In genomic region chr3:117026401-117026800, GRCh38 we compare ENCODE assay signal across 28 cellular contexts.
"Had no signal": no experiment of that assay in that cellular context is flagged by ENCODE, and none has a peak within 500 bp of the region (broad histone marks: within the 10 kb centered on the region; RNA-seq: fewer than 3 reads in every experiment).

No MANE protein-coding gene starts in this region.

- H3K36me3 ChIP-seq: stomach, suprapubic skin, thoracic aorta, thyroid gland, tibial artery, tibial nerve, transverse colon, upper lobe of left lung, upper lobe of right lung, uterus, vagina had no signal

- H3K27me3 Mint-ChIP-seq: stimulated activated naive B cell treated with anti-CD40 and anti-IgM and Interleukin-4, amounts not matched to agents 10 μg/mL and 1 μg/mL and 100 μg/mL, for 72 hours; stimulated activated naive CD8-positive, alpha-beta T cell treated with anti-CD3 and anti-CD28 coated beads, Interleukin-15, amount 100 ng/mL, for 72 hours; stimulated activated naive CD8-positive, alpha-beta T cell treated with anti-CD3 and anti-CD28 coated beads, Interleukin-15, Interleukin-2, amounts not matched to agents 100 ng/mL and 50 ng/mL, for 24 hours; type B pancreatic cell had no signal

- H3K4me3 ChIP-seq: stomach, suprapubic skin, thoracic aorta, thyroid gland, tibial artery, tibial nerve, transverse colon, upper lobe of left lung, upper lobe of right lung, uterus, vagina had no signal

- H3K9me3 ChIP-seq: stomach, suprapubic skin, testis, thoracic aorta, thyroid gland, tibial artery, tibial nerve, transverse colon, upper lobe of left lung, upper lobe of right lung, uterus, vagina had no signal

- H3K36me3 Mint-ChIP-seq: stimulated activated effector memory CD8-positive, alpha-beta T cell treated with anti-CD3 and anti-CD28 coated beads, Interleukin-12 subunit alpha, Interleukin-12 subunit beta, amount 100 ng/mL, for 72 hours; stimulated activated memory B cell treated with anti-CD40 and anti-IgM and Interleukin-4, amounts not matched to agents 10 μg/mL and 1 μg/mL and 100 μg/mL, for 72 hours; stimulated activated naive B cell treated with anti-CD40 and anti-IgM and Interleukin-4, amounts not matched to agents 10 μg/mL and 1 μg/mL and 100 μg/mL, for 72 hours; type B pancreatic cell had no signal

- H3K27me3 ChIP-seq: stomach, suprapubic skin, testis, thyroid gland, tibial artery, tibial nerve, transverse colon, upper lobe of left lung, upper lobe of right lung, uterus, vagina had no signal

- ATAC-seq: stimulated activated effector memory CD8-positive, alpha-beta T cell treated with anti-CD3 and anti-CD28 coated beads, Interleukin-12 subunit alpha, Interleukin-12 subunit beta, amount 100 ng/mL, for 72 hours; stimulated activated memory B cell treated with anti-CD40 and anti-IgM and Interleukin-4, amounts not matched to agents 10 μg/mL and 1 μg/mL and 100 μg/mL, for 72 hours; stimulated activated naive B cell treated with anti-CD40 and anti-IgM and Interleukin-4, amounts not matched to agents 10 μg/mL and 1 μg/mL and 100 μg/mL, for 72 hours; stimulated activated naive CD8-positive, alpha-beta T cell treated with anti-CD3 and anti-CD28 coated beads, Interleukin-15, amount 100 ng/mL, for 72 hours; stimulated activated naive CD8-positive, alpha-beta T cell treated with anti-CD3 and anti-CD28 coated beads, Interleukin-15, Interleukin-2, amounts not matched to agents 100 U/mL and 50 U/mL, for 24 hours; upper lobe of right lung had no signal

- H3K4me1 Mint-ChIP-seq: stimulated activated effector memory CD8-positive, alpha-beta T cell treated with anti-CD3 and anti-CD28 coated beads, Interleukin-12 subunit alpha, Interleukin-12 subunit beta, amount 100 ng/mL, for 72 hours; stimulated activated memory B cell treated with anti-CD40 and anti-IgM and Interleukin-4, amounts not matched to agents 10 μg/mL and 1 μg/mL and 100 μg/mL, for 72 hours; stimulated activated naive B cell treated with anti-CD40 and anti-IgM and Interleukin-4, amounts not matched to agents 10 μg/mL and 1 μg/mL and 100 μg/mL, for 72 hours; stimulated activated naive CD8-positive, alpha-beta T cell treated with anti-CD3 and anti-CD28 coated beads, Interleukin-15, amount 100 ng/mL, for 72 hours had no signal

- DNase-seq: stimulated activated CD4-positive, alpha-beta T cell treated with anti-CD3 and anti-CD28 coated beads, Interleukin-2, amount 100 ng/mL, for 48 hours; stimulated activated CD4-positive, alpha-beta T cell treated with anti-CD3 and anti-CD28 coated beads, Interleukin-4, amount 100 ng/mL, for 1 hour; stimulated activated CD4-positive, alpha-beta T cell treated with anti-CD3 and anti-CD28 coated beads, Interleukin-4, amount 100 ng/mL, for 24 hours; stimulated activated CD4-positive, alpha-beta T cell treated with anti-CD3 and anti-CD28 coated beads, Interleukin-4, amount 100 ng/mL, for 4 hours; stimulated activated CD8-positive, alpha-beta memory T cell treated with anti-CD3 and anti-CD28 coated beads, Interleukin-4, amount 100 ng/mL, for 48 hours; stimulated activated naive B cell treated with anti-CD40 and anti-IgM and Interleukin-4, amounts not matched to agents 10 μg/mL and 1 μg/mL and 100 μg/mL, for 72 hours; stimulated activated naive CD4-positive, alpha-beta T cell; stimulated activated naive CD4-positive, alpha-beta T cell treated with Interleukin-2 at 50 U/mL for 16 hours; stimulated activated naive CD8-positive, alpha-beta T cell treated with anti-CD3 and anti-CD28 coated beads, Interleukin-15, amount 100 ng/mL, for 72 hours; stimulated activated naive CD8-positive, alpha-beta T cell treated with anti-CD3 and anti-CD28 coated beads, Interleukin-15, Interleukin-2, amounts not matched to agents 100 U/mL and 50 U/mL, for 24 hours; stomach; substantia nigra; testis; thyroid gland; tibial artery; transverse colon; trophoblast cell; upper lobe of right lung; uterus had no signal

- H3K27ac ChIP-seq: stomach, suprapubic skin, testis, thoracic aorta, thyroid gland, tibial artery, tibial nerve, transverse colon, upper lobe of left lung, upper lobe of right lung, uterus, vagina had no signal

- H3K4me3 Mint-ChIP-seq: stimulated activated effector memory CD8-positive, alpha-beta T cell treated with anti-CD3 and anti-CD28 coated beads, Interleukin-12 subunit alpha, Interleukin-12 subunit beta, amount 100 ng/mL, for 72 hours; stimulated activated memory B cell treated with anti-CD40 and anti-IgM and Interleukin-4, amounts not matched to agents 10 μg/mL and 1 μg/mL and 100 μg/mL, for 72 hours; stimulated activated naive B cell treated with anti-CD40 and anti-IgM and Interleukin-4, amounts not matched to agents 10 μg/mL and 1 μg/mL and 100 μg/mL, for 72 hours; stimulated activated naive CD8-positive, alpha-beta T cell treated with anti-CD3 and anti-CD28 coated beads, Interleukin-15, amount 100 ng/mL, for 72 hours; stimulated activated naive CD8-positive, alpha-beta T cell treated with anti-CD3 and anti-CD28 coated beads, Interleukin-15, Interleukin-2, amounts not matched to agents 100 ng/mL and 50 ng/mL, for 24 hours; type B pancreatic cell had no signal

- H3K4me1 ChIP-seq: suprapubic skin, testis, thyroid gland, tibial artery, tibial nerve, transverse colon, upper lobe of left lung, upper lobe of right lung, uterus, vagina had no signal

- H3K27ac Mint-ChIP-seq: stimulated activated effector memory CD8-positive, alpha-beta T cell treated with anti-CD3 and anti-CD28 coated beads, Interleukin-12 subunit alpha, Interleukin-12 subunit beta, amount 100 ng/mL, for 72 hours; stimulated activated memory B cell treated with anti-CD40 and anti-IgM and Interleukin-4, amounts not matched to agents 10 μg/mL and 1 μg/mL and 100 μg/mL, for 72 hours; stimulated activated naive B cell treated with anti-CD40 and anti-IgM and Interleukin-4, amounts not matched to agents 10 μg/mL and 1 μg/mL and 100 μg/mL, for 72 hours; stimulated activated naive CD8-positive, alpha-beta T cell treated with anti-CD3 and anti-CD28 coated beads, Interleukin-15, amount 100 ng/mL, for 72 hours; stimulated activated naive CD8-positive, alpha-beta T cell treated with anti-CD3 and anti-CD28 coated beads, Interleukin-15, Interleukin-2, amounts not matched to agents 100 ng/mL and 50 ng/mL, for 24 hours; type B pancreatic cell had no signal
